Comparison of ENCODE assay signal across 15 cellular contexts in the genomic region with DNA sequence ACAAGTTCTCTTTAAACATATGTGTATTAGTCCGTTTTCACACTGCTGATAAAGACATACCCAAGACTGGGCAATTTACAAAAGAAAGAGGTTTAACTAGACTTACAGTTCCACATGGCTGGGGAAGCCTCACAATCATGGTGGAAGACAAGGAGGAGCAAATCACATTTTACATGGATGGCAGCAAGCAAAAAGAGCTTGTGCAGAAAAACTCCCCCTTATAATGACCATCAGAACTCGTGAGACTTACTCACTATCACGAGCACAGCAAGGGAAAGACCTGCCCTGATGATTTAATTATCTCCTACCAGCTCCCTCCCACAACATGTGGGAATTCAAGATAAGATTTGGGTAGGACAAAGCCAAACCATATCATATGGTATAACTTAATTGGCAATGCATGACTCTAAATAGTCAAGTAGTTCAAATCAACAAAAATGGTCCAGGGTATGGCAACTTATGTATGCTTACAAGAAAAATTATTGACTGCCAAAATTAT.
DNase-seq lines count a peak whose midpoint lies in the region; ATAC-seq, FAIRE-seq and TF ChIP-seq lines count a peak whose summit lies in the region.
"Had no signal": no experiment of that assay in that cellular context is flagged by ENCODE, and none has a peak within 500 bp of the region (broad histone marks: within the 10 kb centered on the region; RNA-seq: fewer than 3 reads in every experiment).

No MANE protein-coding gene starts in this region.

- peak; percentile 42 for FAIRE-seq in urothelium cell line (lab: Jason Lieb, UNC)
- FAIRE-seq: A549, D721Med, GM12891 had no signal

- DNase-seq in OCI-M1 (lab: John Stamatoyannopoulos, UW) (peak; percentile 82), erythroblast (lab: John Stamatoyannopoulos, UW) (peak; percentile 15 to 59), urothelium cell line (ENCODE audit: low spot score) (no peak)
- DNase-seq: AML-193; Caco-2; Calu3; CD4-positive, alpha-beta T cell; CD8-positive, alpha-beta T cell; DMS79 treated with DMSO at 0.1 percent for 48 hours; GF-D8 had no signal

- ATAC-seq in GM18511 (IDR thresholded peaks at IDR 0.05; ENCODE audit: unreplicated experiment) (no peak), HG03457 (IDR thresholded peaks at IDR 0.05; ENCODE audit: unreplicated experiment) (no peak)
- ATAC-seq: A549; CD8-positive, alpha-beta T cell had no signal

- no peak for TF ChIP-seq POLR2A in erythroblast (IDR thresholded peaks at IDR 0.05; ENCODE audit: low read length)
